Comparison of ENCODE assay signal across 1 cellular context in the genomic region with DNA sequence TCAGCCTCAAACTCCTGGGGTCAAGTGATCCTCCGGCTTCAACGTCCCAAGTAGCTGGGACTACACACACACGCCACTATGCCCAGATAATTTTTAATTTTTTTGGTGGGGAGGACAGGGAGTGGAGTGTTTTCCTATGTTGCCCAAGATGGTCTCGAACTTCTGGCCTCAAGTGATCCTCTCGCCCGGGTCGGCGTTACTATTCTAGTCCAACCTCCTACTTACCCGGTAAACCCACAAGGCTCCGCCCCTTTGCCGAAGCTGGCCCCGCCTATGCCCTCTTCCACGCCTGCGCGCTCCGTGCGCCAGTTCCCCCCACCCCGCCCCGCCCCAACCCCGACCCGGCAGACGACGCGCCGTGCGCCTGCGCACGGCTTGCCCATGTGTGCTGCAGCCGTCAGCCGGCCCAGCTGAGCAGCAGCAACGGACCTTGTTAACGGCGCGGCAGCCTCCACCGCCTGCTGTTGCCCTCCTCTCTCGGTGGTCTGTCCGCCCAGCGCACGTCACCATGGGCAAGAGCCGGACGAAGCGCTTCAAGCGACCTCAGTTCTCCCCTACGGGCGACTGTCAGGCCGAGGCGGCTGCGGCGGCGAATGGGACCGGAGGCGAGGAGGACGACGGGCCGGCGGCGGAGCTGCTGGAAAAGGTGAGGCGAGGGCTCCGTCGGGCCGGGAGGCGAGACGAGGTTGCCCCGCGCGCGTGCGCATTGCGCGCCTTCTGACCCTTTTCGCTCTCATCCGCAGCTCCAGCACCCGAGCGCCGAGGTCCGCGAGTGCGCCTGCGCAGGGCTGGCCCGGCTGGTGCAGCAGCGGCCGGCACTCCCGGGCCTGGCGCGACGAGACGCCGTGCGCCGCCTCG.
TF ChIP-seq lines count a peak whose summit lies in the region.

A gene with protein sequence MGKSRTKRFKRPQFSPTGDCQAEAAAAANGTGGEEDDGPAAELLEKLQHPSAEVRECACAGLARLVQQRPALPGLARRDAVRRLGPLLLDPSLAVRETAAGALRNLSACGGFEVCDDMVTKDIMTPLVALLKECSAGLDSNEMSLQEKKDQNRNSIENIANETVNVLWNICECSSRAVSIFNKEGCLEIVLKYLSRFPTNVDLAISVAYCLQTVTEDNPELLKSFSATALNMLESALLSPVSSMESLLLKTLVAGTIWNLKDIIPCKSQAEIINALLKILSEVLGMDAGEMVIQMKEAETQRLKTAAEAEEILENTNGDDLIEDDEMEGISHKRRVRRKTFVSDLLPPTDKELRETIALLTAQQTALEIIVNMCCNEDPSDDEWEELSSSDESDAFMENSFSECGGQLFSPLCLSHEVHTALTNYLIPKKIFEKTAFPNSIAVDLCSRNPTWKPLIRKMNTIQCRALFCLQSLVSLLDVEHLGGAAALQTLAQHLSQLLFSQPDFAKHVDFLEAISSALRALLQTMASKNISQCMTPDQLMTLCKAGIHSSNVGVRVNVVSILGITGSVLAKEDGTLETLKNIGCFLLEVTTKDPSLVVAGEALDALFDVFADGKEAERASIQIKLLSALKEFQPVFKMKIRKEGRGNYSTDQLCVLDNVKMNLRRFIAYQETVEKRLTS (plus strand): TSS at position 347 of the 858 bp plus-strand sequence. CDS start 162 bp downstream, at position 509.

TF ChIP-seq in HepG2, 621 proteins besides CTCF, POLR2A, EP300 and RAD21 (continued from another document and continues in another):
- TF ChIP-seq, protein P1, sequence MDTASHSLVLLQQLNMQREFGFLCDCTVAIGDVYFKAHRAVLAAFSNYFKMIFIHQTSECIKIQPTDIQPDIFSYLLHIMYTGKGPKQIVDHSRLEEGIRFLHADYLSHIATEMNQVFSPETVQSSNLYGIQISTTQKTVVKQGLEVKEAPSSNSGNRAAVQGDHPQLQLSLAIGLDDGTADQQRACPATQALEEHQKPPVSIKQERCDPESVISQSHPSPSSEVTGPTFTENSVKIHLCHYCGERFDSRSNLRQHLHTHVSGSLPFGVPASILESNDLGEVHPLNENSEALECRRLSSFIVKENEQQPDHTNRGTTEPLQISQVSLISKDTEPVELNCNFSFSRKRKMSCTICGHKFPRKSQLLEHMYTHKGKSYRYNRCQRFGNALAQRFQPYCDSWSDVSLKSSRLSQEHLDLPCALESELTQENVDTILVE (CRISPR knock-in tag; IDR thresholded peaks at IDR 0.05): peak; percentile 77
- TF ChIP-seq, protein P2, sequence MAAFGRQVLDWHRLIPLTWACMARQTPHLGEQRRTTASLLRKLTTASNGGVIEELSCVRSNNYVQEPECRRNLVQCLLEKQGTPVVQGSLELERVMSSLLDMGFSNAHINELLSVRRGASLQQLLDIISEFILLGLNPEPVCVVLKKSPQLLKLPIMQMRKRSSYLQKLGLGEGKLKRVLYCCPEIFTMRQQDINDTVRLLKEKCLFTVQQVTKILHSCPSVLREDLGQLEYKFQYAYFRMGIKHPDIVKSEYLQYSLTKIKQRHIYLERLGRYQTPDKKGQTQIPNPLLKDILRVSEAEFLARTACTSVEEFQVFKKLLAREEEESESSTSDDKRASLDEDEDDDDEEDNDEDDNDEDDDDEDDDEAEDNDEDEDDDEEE (CRISPR knock-in tag; IDR thresholded peaks at IDR 0.05): peak; percentile 42; the same call in 1 of the 2 replicates
- TF ChIP-seq NR2F6 (IDR thresholded peaks at IDR 0.05) (no peak), NR2F6 (CRISPR knock-in tag; IDR thresholded peaks at IDR 0.05) (peak; percentile 44; the same call in 1 of the 2 replicates), GABPB1 (CRISPR knock-in tag; IDR thresholded peaks at IDR 0.05) (peak; percentile 75; the same call in 1 of the 2 replicates), ZNF558 (CRISPR knock-in tag; IDR thresholded peaks at IDR 0.05; ENCODE audit: borderline replicate concordance) (no peak), HMGXB3 (CRISPR knock-in tag; IDR thresholded peaks at IDR 0.05; ENCODE audit: borderline replicate concordance) (peak; percentile 95), NR2F1 (CRISPR knock-in tag; IDR thresholded peaks at IDR 0.05) (0 out of 4 replicates have a peak, but pooled peaks of 1 of the 2 experiments have one; percentile 22), ZC3H4 (CRISPR knock-in tag; IDR thresholded peaks at IDR 0.05; ENCODE audit: borderline replicate concordance) (0 out of 2 replicates have a peak, but pooled peaks have one; percentile 42), ZSCAN12 (CRISPR knock-in tag; IDR thresholded peaks at IDR 0.05) (peak; percentile 62; the same call in 1 of the 2 replicates), CEBPG (CRISPR knock-in tag; IDR thresholded peaks at IDR 0.05) (no peak), ZNF652 (CRISPR knock-in tag; IDR thresholded peaks at IDR 0.05; ENCODE audit: borderline replicate concordance, low read depth) (no peak), ZKSCAN1 (IDR thresholded peaks at IDR 0.05; ENCODE audit: low read length) (no peak), ZNF512 (CRISPR knock-in tag; IDR thresholded peaks at IDR 0.05) (no peak), POLR2G (IDR thresholded peaks at IDR 0.05; ENCODE audit: low read depth, low read length) (peak; percentile 78), SP2 (CRISPR knock-in tag; IDR thresholded peaks at IDR 0.05) (no peak), KLF16 (CRISPR knock-in tag; IDR thresholded peaks at IDR 0.05) (peak in 1 of 2 experiments; percentile 66; a peak in 2 of 4 replicates), BRCA1 (CRISPR knock-in tag; IDR thresholded peaks at IDR 0.05) (peak; percentile 64; the same call in 1 of the 2 replicates), JARID2 (CRISPR knock-in tag; IDR thresholded peaks at IDR 0.05; ENCODE audit: insufficient replicate concordance) (peak; percentile 74)
- TF ChIP-seq, protein P3, sequence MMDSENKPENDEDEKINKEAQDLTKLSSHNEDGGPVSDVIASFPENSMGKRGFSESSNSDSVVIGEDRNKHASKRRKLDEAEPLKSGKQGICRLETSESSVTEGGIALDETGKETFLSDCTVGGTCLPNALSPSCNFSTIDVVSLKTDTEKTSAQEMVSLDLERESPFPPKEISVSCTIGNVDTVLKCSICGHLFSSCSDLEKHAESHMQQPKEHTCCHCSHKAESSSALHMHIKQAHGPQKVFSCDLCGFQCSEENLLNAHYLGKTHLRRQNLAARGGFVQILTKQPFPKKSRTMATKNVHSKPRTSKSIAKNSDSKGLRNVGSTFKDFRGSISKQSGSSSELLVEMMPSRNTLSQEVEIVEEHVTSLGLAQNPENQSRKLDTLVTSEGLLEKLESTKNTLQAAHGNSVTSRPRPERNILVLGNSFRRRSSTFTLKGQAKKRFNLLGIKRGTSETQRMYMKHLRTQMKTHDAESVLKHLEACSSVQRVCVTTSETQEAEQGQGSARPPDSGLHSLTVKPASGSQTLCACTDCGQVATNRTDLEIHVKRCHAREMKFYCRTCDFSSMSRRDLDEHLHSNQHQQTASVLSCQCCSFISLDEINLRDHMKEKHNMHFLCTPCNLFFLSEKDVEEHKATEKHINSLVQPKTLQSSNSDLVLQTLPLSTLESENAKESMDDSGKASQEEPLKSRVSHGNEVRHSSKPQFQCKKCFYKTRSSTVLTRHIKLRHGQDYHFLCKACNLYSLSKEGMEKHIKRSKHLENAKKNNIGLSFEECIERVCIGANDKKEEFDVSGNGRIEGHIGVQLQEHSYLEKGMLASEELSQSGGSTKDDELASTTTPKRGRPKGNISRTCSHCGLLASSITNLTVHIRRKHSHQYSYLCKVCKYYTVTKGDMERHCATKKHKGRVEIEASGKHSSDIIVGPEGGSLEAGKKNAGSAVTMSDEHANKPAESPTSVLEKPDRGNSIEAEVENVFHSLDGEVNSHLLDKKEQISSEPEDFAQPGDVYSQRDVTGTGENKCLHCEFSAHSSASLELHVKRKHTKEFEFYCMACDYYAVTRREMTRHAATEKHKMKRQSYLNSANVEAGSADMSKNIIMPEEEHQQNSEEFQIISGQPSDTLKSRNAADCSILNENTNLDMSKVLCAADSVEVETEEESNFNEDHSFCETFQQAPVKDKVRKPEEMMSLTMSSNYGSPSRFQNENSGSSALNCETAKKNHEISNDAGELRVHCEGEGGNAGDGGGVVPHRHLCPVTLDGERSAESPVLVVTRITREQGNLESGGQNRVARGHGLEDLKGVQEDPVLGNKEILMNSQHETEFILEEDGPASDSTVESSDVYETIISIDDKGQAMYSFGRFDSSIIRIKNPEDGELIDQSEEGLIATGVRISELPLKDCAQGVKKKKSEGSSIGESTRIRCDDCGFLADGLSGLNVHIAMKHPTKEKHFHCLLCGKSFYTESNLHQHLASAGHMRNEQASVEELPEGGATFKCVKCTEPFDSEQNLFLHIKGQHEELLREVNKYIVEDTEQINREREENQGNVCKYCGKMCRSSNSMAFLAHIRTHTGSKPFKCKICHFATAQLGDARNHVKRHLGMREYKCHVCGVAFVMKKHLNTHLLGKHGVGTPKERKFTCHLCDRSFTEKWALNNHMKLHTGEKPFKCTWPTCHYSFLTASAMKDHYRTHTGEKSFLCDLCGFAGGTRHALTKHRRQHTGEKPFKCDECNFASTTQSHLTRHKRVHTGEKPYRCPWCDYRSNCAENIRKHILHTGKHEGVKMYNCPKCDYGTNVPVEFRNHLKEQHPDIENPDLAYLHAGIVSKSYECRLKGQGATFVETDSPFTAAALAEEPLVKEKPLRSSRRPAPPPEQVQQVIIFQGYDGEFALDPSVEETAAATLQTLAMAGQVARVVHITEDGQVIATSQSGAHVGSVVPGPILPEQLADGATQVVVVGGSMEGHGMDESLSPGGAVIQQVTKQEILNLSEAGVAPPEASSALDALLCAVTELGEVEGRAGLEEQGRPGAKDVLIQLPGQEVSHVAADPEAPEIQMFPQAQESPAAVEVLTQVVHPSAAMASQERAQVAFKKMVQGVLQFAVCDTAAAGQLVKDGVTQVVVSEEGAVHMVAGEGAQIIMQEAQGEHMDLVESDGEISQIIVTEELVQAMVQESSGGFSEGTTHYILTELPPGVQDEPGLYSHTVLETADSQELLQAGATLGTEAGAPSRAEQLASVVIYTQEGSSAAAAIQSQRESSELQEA (CRISPR knock-in tag; IDR thresholded peaks at IDR 0.05; ENCODE audit: not compliant biosample characterization): peak; percentile 72
- TF ChIP-seq, protein P4, sequence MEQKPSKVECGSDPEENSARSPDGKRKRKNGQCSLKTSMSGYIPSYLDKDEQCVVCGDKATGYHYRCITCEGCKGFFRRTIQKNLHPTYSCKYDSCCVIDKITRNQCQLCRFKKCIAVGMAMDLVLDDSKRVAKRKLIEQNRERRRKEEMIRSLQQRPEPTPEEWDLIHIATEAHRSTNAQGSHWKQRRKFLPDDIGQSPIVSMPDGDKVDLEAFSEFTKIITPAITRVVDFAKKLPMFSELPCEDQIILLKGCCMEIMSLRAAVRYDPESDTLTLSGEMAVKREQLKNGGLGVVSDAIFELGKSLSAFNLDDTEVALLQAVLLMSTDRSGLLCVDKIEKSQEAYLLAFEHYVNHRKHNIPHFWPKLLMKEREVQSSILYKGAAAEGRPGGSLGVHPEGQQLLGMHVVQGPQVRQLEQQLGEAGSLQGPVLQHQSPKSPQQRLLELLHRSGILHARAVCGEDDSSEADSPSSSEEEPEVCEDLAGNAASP (CRISPR knock-in tag; IDR thresholded peaks at IDR 0.05; ENCODE audit: borderline replicate concordance): 0 out of 2 replicates have a peak, but pooled peaks have one; percentile 6
- TF ChIP-seq, protein P5, sequence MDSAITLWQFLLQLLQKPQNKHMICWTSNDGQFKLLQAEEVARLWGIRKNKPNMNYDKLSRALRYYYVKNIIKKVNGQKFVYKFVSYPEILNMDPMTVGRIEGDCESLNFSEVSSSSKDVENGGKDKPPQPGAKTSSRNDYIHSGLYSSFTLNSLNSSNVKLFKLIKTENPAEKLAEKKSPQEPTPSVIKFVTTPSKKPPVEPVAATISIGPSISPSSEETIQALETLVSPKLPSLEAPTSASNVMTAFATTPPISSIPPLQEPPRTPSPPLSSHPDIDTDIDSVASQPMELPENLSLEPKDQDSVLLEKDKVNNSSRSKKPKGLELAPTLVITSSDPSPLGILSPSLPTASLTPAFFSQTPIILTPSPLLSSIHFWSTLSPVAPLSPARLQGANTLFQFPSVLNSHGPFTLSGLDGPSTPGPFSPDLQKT (CRISPR knock-in tag; IDR thresholded peaks at IDR 0.05; ENCODE audit: borderline replicate concordance): no peak
- TF ChIP-seq, protein P6, sequence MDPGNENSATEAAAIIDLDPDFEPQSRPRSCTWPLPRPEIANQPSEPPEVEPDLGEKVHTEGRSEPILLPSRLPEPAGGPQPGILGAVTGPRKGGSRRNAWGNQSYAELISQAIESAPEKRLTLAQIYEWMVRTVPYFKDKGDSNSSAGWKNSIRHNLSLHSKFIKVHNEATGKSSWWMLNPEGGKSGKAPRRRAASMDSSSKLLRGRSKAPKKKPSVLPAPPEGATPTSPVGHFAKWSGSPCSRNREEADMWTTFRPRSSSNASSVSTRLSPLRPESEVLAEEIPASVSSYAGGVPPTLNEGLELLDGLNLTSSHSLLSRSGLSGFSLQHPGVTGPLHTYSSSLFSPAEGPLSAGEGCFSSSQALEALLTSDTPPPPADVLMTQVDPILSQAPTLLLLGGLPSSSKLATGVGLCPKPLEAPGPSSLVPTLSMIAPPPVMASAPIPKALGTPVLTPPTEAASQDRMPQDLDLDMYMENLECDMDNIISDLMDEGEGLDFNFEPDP (CRISPR knock-in tag; conservative IDR thresholded peaks at IDR 0.05): peak; percentile 97; the same call in 1 of the 2 replicates
